In the genomic region with DNA sequence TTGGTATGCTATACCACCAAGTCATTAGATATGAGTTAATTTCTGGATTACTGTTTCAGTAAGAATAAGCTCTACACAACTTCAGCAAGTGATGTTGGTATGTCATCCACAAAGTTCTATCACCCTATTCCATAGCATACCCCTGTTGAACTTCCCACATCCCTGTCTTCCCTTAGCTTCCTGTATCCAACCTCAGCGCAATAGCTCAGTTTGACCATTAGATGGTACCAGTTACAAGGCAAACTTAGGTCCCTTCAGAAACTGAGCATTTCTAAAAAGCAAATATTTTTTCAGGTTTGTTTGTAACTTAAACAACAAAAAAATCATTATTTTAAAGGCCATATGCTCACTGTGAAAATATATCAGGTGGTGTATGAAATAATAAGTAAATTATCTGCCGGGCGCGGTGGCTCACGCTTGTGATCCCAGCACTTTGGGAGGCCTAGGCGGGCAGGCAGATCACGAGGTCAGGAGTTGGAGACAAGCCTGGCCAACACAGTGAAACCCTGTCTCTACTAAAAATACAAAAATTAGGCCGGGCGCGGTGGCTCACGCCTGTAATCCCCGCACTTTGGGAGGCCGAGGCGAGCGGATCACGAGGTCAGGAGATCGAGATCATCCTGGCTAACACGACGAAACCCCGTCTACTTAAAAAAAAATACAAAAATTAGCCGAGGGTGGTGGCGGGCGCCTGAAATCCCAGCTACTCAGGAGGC, we compare ENCODE assay signal across 10 cellular contexts. TPM values are rescaled to one million over a fixed set of nuclear protein-coding genes. Genes with fewer than 3 reads are reported as not detected.
DNase-seq lines count a peak whose midpoint lies in the region; ATAC-seq and FAIRE-seq lines count a peak whose summit lies in the region.
"Had no signal": no experiment of that assay in that cellular context is flagged by ENCODE, and none has a peak within 500 bp of the region (broad histone marks: within the 10 kb centered on the region; RNA-seq: fewer than 3 reads in every experiment).

No MANE protein-coding gene starts in this region.

- H3K9me3 ChIP-seq in MG63, result no peaks in the 10 kb centered on the region

- no peaks in the 10 kb centered on the region for H3K36me3 ChIP-seq in MG63

- FAIRE-seq in frontal cortex (lab: Jason Lieb, UNC), result peak; percentile 33

- no peak overlapping the region for H3K4me3 ChIP-seq in MG63

- H3K27me3 ChIP-seq in MG63, result no peaks in the 10 kb centered on the region

- no peak for ATAC-seq in GM19395 (IDR thresholded peaks at IDR 0.05; ENCODE audit: unreplicated experiment)

- DNase-seq in AML-193 (lab: John Stamatoyannopoulos, UW) (peak; percentile 49 to 60), H4 (ENCODE audit: low spot score) (peak; percentile 56), RPMI7951 (ENCODE audit: low read depth) (peak; percentile 46), frontal cortex (ENCODE audit: low spot score in 2 of 2) (no peak), MG63 (no peak), ecto neural progenitor cell (ENCODE audit: low spot score) (no peak)
- no peak for DNase-seq in activated CD8-positive, alpha-beta memory T cell treated with anti-CD3 and anti-CD28 coated beads, Interleukin-2, amount 50 U/mL, for 4 hours

RNA-seq across cellular contexts. Expression of a gene that starts 8.8 kb away (rescaled TPM):
- total RNA-seq in H4 (2014; rRNA removed; shearing (Covaris generic)), result not detected in 2 replicates
- not detected in 2 replicates for total RNA-seq in RPMI7951 (2014; rRNA removed; shearing (Covaris generic))
- total RNA-seq in frontal cortex, result under 0.01 TPM
- total RNA-seq in MG63 (2014; rRNA removed; shearing (Covaris generic); ENCODE audit: low replicate concordance), result not detected in 2 replicates
- total RNA-seq: glomerular endothelial cell had no signal

RNA-seq across cellular contexts. Expression of a gene that starts 15.1 kb away (rescaled TPM):
- total RNA-seq in H4 (2014; rRNA removed; shearing (Covaris generic)), result 3.8 and 3.9 TPM in 2 replicates
- 3.3 and 5.0 TPM in 2 replicates for total RNA-seq in RPMI7951 (2014; rRNA removed; shearing (Covaris generic))
- total RNA-seq in frontal cortex, result 72.2 TPM
- total RNA-seq in MG63 (2014; rRNA removed; shearing (Covaris generic); ENCODE audit: low replicate concordance), result 1.9 and 3.7 TPM in 2 replicates

RNA-seq across cellular contexts. Expression of a gene that starts 32.9 kb away (rescaled TPM):
- total RNA-seq in H4 (2014; rRNA removed; shearing (Covaris generic)), result not detected in 2 replicates
- not detected in 2 replicates for total RNA-seq in RPMI7951 (2014; rRNA removed; shearing (Covaris generic))
- not detected for total RNA-seq in frontal cortex
- total RNA-seq in MG63 (2014; rRNA removed; shearing (Covaris generic); ENCODE audit: low replicate concordance), result not detected in 2 replicates
- total RNA-seq: glomerular endothelial cell, temporal lobe had no signal

Comparison
In these comparisons a context has a peak if more than half of its experiments do, and no peak if none do; other contexts are left out.
1. DNase-seq: peak in AML-193 (2 of 2), H4 (single experiment) and RPMI7951 (single experiment); none in frontal cortex (0 of 2), MG63 (single experiment), activated CD8-positive, alpha-beta memory T cell treated with anti-CD3 and anti-CD28 coated beads, Interleukin-2, amount 50 U/mL, for 4 hours (single experiment) and ecto neural progenitor cell (single experiment).
2. RNA of a gene that starts 15.1 kb away (total RNA-seq): 72.2 TPM in frontal cortex (single experiment); 3.3 to 5.0 TPM in RPMI7951, 3.8 to 3.9 TPM in H4 and 1.9 to 3.7 TPM in MG63; every median in the first group is over 10 times any median in the second.